Comparison of ENCODE assay signal across 20 cellular contexts in the genomic region with DNA sequence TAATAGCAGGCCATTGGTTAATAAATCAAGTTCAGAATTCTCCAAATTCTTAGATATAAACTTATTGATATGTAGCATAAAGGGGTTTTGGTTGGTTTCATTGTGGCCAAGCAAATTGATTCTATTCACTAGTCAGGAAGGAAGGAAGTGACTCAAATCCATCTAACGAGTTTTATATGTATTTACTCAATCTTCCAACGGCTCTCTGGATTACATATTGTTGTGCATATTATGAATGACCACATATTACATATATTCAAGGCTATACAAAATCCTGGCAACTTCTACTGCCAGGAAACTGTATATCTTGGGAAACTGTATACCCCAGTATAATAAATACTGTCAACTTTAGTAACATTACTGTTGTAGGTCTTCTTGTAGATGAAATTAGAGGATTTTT. TPM values are rescaled to one million over a fixed set of nuclear protein-coding genes. Genes with fewer than 3 reads are reported as not detected.
DNase-seq lines count a peak whose midpoint lies in the region; FAIRE-seq and TF ChIP-seq lines count a peak whose summit lies in the region.
"Had no signal": no experiment of that assay in that cellular context is flagged by ENCODE, and none has a peak within 500 bp of the region (broad histone marks: within the 10 kb centered on the region; RNA-seq: fewer than 3 reads in every experiment).

No MANE protein-coding gene starts in this region.

- WGBS in testis, 2 donors: 63 to 64% methylated on average over 2 of the region's 2 CpGs

- H3K9me3 ChIP-seq in BLaER1: no peaks in the 10 kb centered on the region; the same call in 1 of the 2 replicates
- H3K9me3 ChIP-seq in endothelial cell of umbilical vein (replicated peaks; ENCODE audit: control insufficient read depth, insufficient read depth, low read length): no peaks in the 10 kb centered on the region
- no peaks in the 10 kb centered on the region for H3K9me3 ChIP-seq in HAP-1
- H3K9me3 ChIP-seq in testis: no peaks in the 10 kb centered on the region
- H3K9me3 ChIP-seq: Peyer's patch had no signal

- no peaks in the 10 kb centered on the region for H3K79me2 ChIP-seq in endothelial cell of umbilical vein (ENCODE audit: control insufficient read depth, insufficient read depth, low read length)

- peak in 1 of 2 experiments; percentile 17 for DNase-seq in HL-60 (ENCODE audit: low read depth in 1 of 2, low spot score in 1 of 2)
- DNase-seq in NB4 (ENCODE audit: low read depth): peak; percentile 36
- DNase-seq in endothelial cell of umbilical vein (ENCODE audit: low read depth, low spot score): peak; percentile 43
- no peak for DNase-seq in HAP-1 (ENCODE audit: low spot score in 2 of 2)
- no peak for DNase-seq in D341Med (ENCODE audit: low spot score)
- DNase-seq in testis: no peak
- DNase-seq: DMS79 treated with DMSO at 0.1 percent for 48 hours, KBM-7, MM.1S, NCI-H1694, NCI-H2081 treated with DMSO at 0.1 percent for 48 hours, NCI-H2171 treated with DMSO at 0.1 percent for 48 hours, NCI-H526, Peyer's patch, T-cell had no signal

- POLR2A ChIA-PET in endothelial cell of umbilical vein (lab: Charles Lee): no interaction called here

- H3K27me3 ChIP-seq in BLaER1 (no peaks in the 10 kb centered on the region), HL-60 (ENCODE audit: insufficient read depth, poor library complexity, severe bottlenecking) (no peaks in the 10 kb centered on the region), endothelial cell of umbilical vein (ENCODE audit: control insufficient read depth in 2 of 2, insufficient read depth in 2 of 2, low read length in 2 of 2) (no peaks in the 10 kb centered on the region), HAP-1 (ENCODE audit: low read depth) (no peaks in the 10 kb centered on the region), testis (no peaks in the 10 kb centered on the region)
- H3K27me3 ChIP-seq: Peyer's patch had no signal

- no peaks in the 10 kb centered on the region for H3K36me3 ChIP-seq in BLaER1
- H3K36me3 ChIP-seq in endothelial cell of umbilical vein (ENCODE audit: control insufficient read depth in 2 of 2, extremely low read depth in 1 of 2, insufficient read depth in 2 of 2, low read length in 2 of 2): no peaks in the 10 kb centered on the region
- H3K36me3 ChIP-seq in HAP-1 (replicated peaks): no peaks in the 10 kb centered on the region
- no peaks in the 10 kb centered on the region for H3K36me3 ChIP-seq in testis (ENCODE audit: low read depth, missing control alignments)
- H3K36me3 ChIP-seq: Peyer's patch had no signal

- dilution Hi-C loops in endothelial cell of umbilical vein (cut with MboI; ENCODE audit: extremely low pct_ligation_motif_present, low sequenced_read_pairs): no loop called here

- H4K20me1 ChIP-seq in BLaER1: no peaks in the 10 kb centered on the region
- no peaks in the 10 kb centered on the region for H4K20me1 ChIP-seq in endothelial cell of umbilical vein (replicated peaks; ENCODE audit: control insufficient read depth, extremely low read depth, insufficient read depth, low read length)

- peaks cover 10% of the 10 kb centered on the region for H3K4me1 ChIP-seq in BLaER1
- H3K4me1 ChIP-seq in endothelial cell of umbilical vein (ENCODE audit: control insufficient read depth, extremely low read depth, insufficient read depth, low read length): peaks cover 3% of the 10 kb centered on the region
- no peaks in the 10 kb centered on the region for H3K4me1 ChIP-seq in HAP-1
- H3K4me1 ChIP-seq in testis: no peaks in the 10 kb centered on the region
- H3K4me1 ChIP-seq: Peyer's patch had no signal

- H3K4me2 ChIP-seq in BLaER1: peak overlapping the region; percentile 13
- no peak overlapping the region for H3K4me2 ChIP-seq in endothelial cell of umbilical vein (ENCODE audit: insufficient read depth, low read length)
- H3K4me2 ChIP-seq: GM23338 had no signal

- intact Hi-C loops in endothelial cell of umbilical vein (cut with micrococcal nuclease): no loop called here
- intact Hi-C loops in testis (cut with DNase I; ENCODE audit: low total_unique reads): no loop called here

- TF ChIP-seq POLR2A in NB4 (IDR thresholded peaks at IDR 0.05; ENCODE audit: extremely low read depth, insufficient read length) (no peak), endothelial cell of umbilical vein (IDR thresholded peaks at IDR 0.05; ENCODE audit: low read depth, low read length) (no peak), testis (IDR thresholded peaks at IDR 0.05) (no peak)

- CTCF ChIA-PET in endothelial cell of umbilical vein (lab: Charles Lee): no interaction called here

- in situ Hi-C loops in HAP-1 (cut with MboI; ENCODE audit: low sequenced_read_pairs): no loop called here

- H3K4me3 ChIP-seq in BLaER1: no peak overlapping the region
- H3K4me3 ChIP-seq in HL-60 (replicated peaks; ENCODE audit: insufficient read depth, low read length): no peak overlapping the region
- no peak overlapping the region for H3K4me3 ChIP-seq in NB4 (ENCODE audit: low read depth, low read length)
- no peak overlapping the region for H3K4me3 ChIP-seq in endothelial cell of umbilical vein (replicated peaks in 1 of 3; ENCODE audit: insufficient read depth in 1 of 3, low read depth in 1 of 3, low read length in 3 of 3)
- H3K4me3 ChIP-seq in HAP-1: no peak overlapping the region
- no peak overlapping the region for H3K4me3 ChIP-seq in testis
- H3K4me3 ChIP-seq: GM23338, Peyer's patch had no signal

- H3K27ac ChIP-seq in BLaER1 (0 out of 2 replicates have a peak overlapping the region, but pooled peaks have one; percentile 13), HL-60 (replicated peaks) (peak overlapping the region; percentile 62), endothelial cell of umbilical vein (ENCODE audit: insufficient read depth, low read depth, low read length) (no peak overlapping the region), testis (no peak overlapping the region)
- H3K27ac ChIP-seq: Peyer's patch had no signal

- H2AFZ ChIP-seq in endothelial cell of umbilical vein (ENCODE audit: low read depth, low read length): no peak overlapping the region
- H2AFZ ChIP-seq: GM23338 had no signal

- no peak for FAIRE-seq in endothelial cell of umbilical vein (lab: Jason Lieb, UNC)
- FAIRE-seq: GM18507, HepG2 had no signal

- no TSS peak for BruUV-seq in endothelial cell of umbilical vein (replicated peaks; lab: Mats Ljungman, UMichigan)

- TF ChIP-seq CTCF in HL-60 (IDR thresholded peaks at IDR 0.05; ENCODE audit: insufficient read depth, low read length) (no peak), NB4 (IDR thresholded peaks at IDR 0.05; ENCODE audit: low read depth, low read length) (no peak), endothelial cell of umbilical vein (IDR thresholded peaks at IDR 0.05; ENCODE audit: extremely low read depth in 1 of 2, insufficient read depth in 1 of 2, low read depth in 1 of 2, low read length in 2 of 2) (no peak), testis (IDR thresholded peaks at IDR 0.05) (no peak)

- H3K9ac ChIP-seq in BLaER1: no peak overlapping the region
- no peak overlapping the region for H3K9ac ChIP-seq in endothelial cell of umbilical vein (replicated peaks; ENCODE audit: extremely low read depth, insufficient read depth, low read length)

- H3K9me1 ChIP-seq in endothelial cell of umbilical vein (replicated peaks; ENCODE audit: control insufficient read depth, extremely low read depth, insufficient read depth, low read length): no peaks in the 10 kb centered on the region

TF ChIP-seq in endothelial cell of umbilical vein, 7 proteins besides CTCF, POLR2A, EP300 and RAD21:
- TF ChIP-seq EZH2 (IDR thresholded peaks at IDR 0.05; ENCODE audit: borderline replicate concordance, low read depth, low read length, severe bottlenecking): no peak
- TF ChIP-seq FOS (IDR thresholded peaks at IDR 0.05; ENCODE audit: borderline replicate concordance, insufficient read depth, low read length): peak; percentile 26
- peak; percentile 49 for TF ChIP-seq JUN (IDR thresholded peaks at IDR 0.05; ENCODE audit: borderline replicate concordance, insufficient read depth, insufficient read length, low read depth)
TF ChIP-seq in endothelial cell of umbilical vein: peak in this region for 2.

RNA-seq across cellular contexts. Expression of gene PDE4B, which starts 20.1 kb away (rescaled TPM):
- 69.8 and 72.1 TPM in 2 replicates for total RNA-seq in endothelial cell of umbilical vein
- polyA plus RNA-seq in endothelial cell of umbilical vein: 48.5 and 63.5 TPM in 2 replicates
- 50.1 and 54.3 TPM in 2 replicates for polyA plus RNA-seq in endothelial cell of umbilical vein (2011; cell fraction: cytosol; rRNA removed)
- polyA plus RNA-seq in endothelial cell of umbilical vein (2011; cell fraction: nucleus; rRNA removed): 129 and 156 TPM in 2 replicates
- 60.6 and 70.2 TPM in 2 replicates for polyA plus RNA-seq in endothelial cell of umbilical vein (2012)
- polyA minus RNA-seq in endothelial cell of umbilical vein: 120 and 127 TPM in 2 replicates
- polyA minus RNA-seq in endothelial cell of umbilical vein (2011; cell fraction: cytosol; rRNA and poly(A)+ RNA removed): not detected
- polyA minus RNA-seq in endothelial cell of umbilical vein (2011; cell fraction: nucleus; rRNA and poly(A)+ RNA removed): 249 and 261 TPM in 2 replicates
- 10 to 100 TPM; 12.4 to 16.1 TPM for total RNA-seq in testis
- polyA plus RNA-seq in testis (ENCODE audit: insufficient read depth, low read depth, low replicate concordance): 11.5 TPM
- total RNA-seq: A172, HepG2 had no signal
- polyA plus RNA-seq: HepG2 had no signal

Comparison
In these comparisons a context has a peak if more than half of its experiments do, and no peak if none do; other contexts are left out.
1. H3K27ac ChIP-seq: peak in BLaER1 (single experiment) and HL-60 (single experiment); none in endothelial cell of umbilical vein (single experiment) and testis (0 of 2).
2. DNase-seq: peak in NB4 (single experiment) and endothelial cell of umbilical vein (single experiment); none in HAP-1 (0 of 2), D341Med (single experiment) and testis (single experiment).